Comparison of ENCODE assay signal across 1 cellular context in genomic region chr3:134618986-134619615, GRCh38.
TF ChIP-seq lines count a peak whose summit lies in the region.

No MANE protein-coding gene starts in this region.

TF ChIP-seq in SK-N-SH, 30 proteins besides CTCF, POLR2A, EP300 and RAD21 (continued from another document):
- no peak for TF ChIP-seq ZBTB33 (IDR thresholded peaks at IDR 0.05; ENCODE audit: borderline replicate concordance, low read depth)
